Comparison of ENCODE assay signal across 9 cellular contexts in genomic region chr17:42111901-42112551, GRCh38. TPM values are rescaled to one million over a fixed set of nuclear protein-coding genes. Genes with fewer than 3 reads are reported as not detected.
DNase-seq lines count a peak whose midpoint lies in the region; ATAC-seq and TF ChIP-seq lines count a peak whose summit lies in the region.
"Had no signal": no experiment of that assay in that cellular context is flagged by ENCODE, and none has a peak within 500 bp of the region (broad histone marks: within the 10 kb centered on the region; RNA-seq: fewer than 3 reads in every experiment).

No MANE protein-coding gene starts in this region.

- no peaks in the 10 kb centered on the region for H3K27me3 ChIP-seq in foreskin keratinocyte

- TF ChIP-seq CTCF in foreskin keratinocyte (conservative IDR thresholded peaks at IDR 0.05) = no peak
- TF ChIP-seq CTCF in retinal pigment epithelial cell (conservative IDR thresholded peaks at IDR 0.05; ENCODE audit: low read depth, low read length) = no peak

- H3K36me3 Mint-ChIP-seq in activated CD4-positive, alpha-beta memory T cell treated with anti-CD3 and anti-CD28 coated beads, Interleukin-2, amount 10 ng/mL, durations not matched to agents 7 days and 5 days (ENCODE audit: low read depth) = peaks cover 55% of the 10 kb centered on the region

- H3K27ac Mint-ChIP-seq in activated CD4-positive, alpha-beta memory T cell treated with anti-CD3 and anti-CD28 coated beads, Interleukin-2, amount 10 ng/mL, durations not matched to agents 7 days and 5 days = peak overlapping the region; percentile 98

- ATAC-seq in HG02763 (IDR thresholded peaks at IDR 0.05; ENCODE audit: unreplicated experiment) = peak; percentile 4
- peak; percentile 19 for ATAC-seq in foreskin keratinocyte
- no peak for ATAC-seq in GM18861 (IDR thresholded peaks at IDR 0.05; ENCODE audit: unreplicated experiment)
- ATAC-seq in GM18517 (IDR thresholded peaks at IDR 0.05; ENCODE audit: unreplicated experiment) = no peak

- DNase-seq in Daoy (ENCODE audit: low read depth) = peak; percentile 54
- DNase-seq in activated CD4-positive, alpha-beta memory T cell treated with anti-CD3 and anti-CD28 coated beads, Interleukin-2, amount 10 ng/mL, durations not matched to agents 7 days and 5 days = peak; percentile 53
- peak in 1 of 2 donors; percentile 62 for DNase-seq in foreskin keratinocyte
- DNase-seq in retinal pigment epithelial cell (ENCODE audit: low read depth) = no peak
- DNase-seq in NCI-H1105 (lab: John Stamatoyannopoulos, UW) = no peak

- CTCF ChIA-PET in activated CD4-positive, alpha-beta memory T cell treated with anti-CD3 and anti-CD28 coated beads, Interleukin-2, amount 10 ng/mL, durations not matched to agents 7 days and 5 days (lab: Charles Lee) = interaction anchor here (0.6 to 6.1 kb wide), 12 partner anchors 10 to 149 kb away, joined by 3 to 70 read pairs (median 8); partner anchors contain the start of genes DNAJC7, KCNH4 and NKIRAS2

- peak overlapping the region; percentile 91 for H3K4me3 Mint-ChIP-seq in activated CD4-positive, alpha-beta memory T cell treated with anti-CD3 and anti-CD28 coated beads, Interleukin-2, amount 10 ng/mL, durations not matched to agents 7 days and 5 days

- H3K27ac ChIP-seq in foreskin keratinocyte = peak overlapping the region; percentile 79

- no peaks in the 10 kb centered on the region for H3K27me3 Mint-ChIP-seq in activated CD4-positive, alpha-beta memory T cell treated with anti-CD3 and anti-CD28 coated beads, Interleukin-2, amount 10 ng/mL, durations not matched to agents 7 days and 5 days

- POLR2A ChIA-PET in activated CD4-positive, alpha-beta memory T cell treated with anti-CD3 and anti-CD28 coated beads, Interleukin-2, amount 10 ng/mL, durations not matched to agents 7 days and 5 days (lab: Charles Lee) = interaction anchor here (0.5 to 11.7 kb wide), 42 partner anchors 8 to 712 kb away, joined by 3 to 237 read pairs (median 6); partner anchors contain the start of genes ACLY, BECN1, CNP and DNAJC7

- H3K4me1 ChIP-seq in foreskin keratinocyte = peaks cover 3% of the 10 kb centered on the region

- peaks cover 73% of the 10 kb centered on the region for H3K4me1 Mint-ChIP-seq in activated CD4-positive, alpha-beta memory T cell treated with anti-CD3 and anti-CD28 coated beads, Interleukin-2, amount 10 ng/mL, durations not matched to agents 7 days and 5 days

- H3K4me3 ChIP-seq in retinal pigment epithelial cell (ENCODE audit: low read length) = peak overlapping the region; percentile 30

- no peaks in the 10 kb centered on the region for H3K9me3 Mint-ChIP-seq in activated CD4-positive, alpha-beta memory T cell treated with anti-CD3 and anti-CD28 coated beads, Interleukin-2, amount 10 ng/mL, durations not matched to agents 7 days and 5 days

RNA-seq across cellular contexts. Expression of gene DHX58, which starts 0.5 kb away (rescaled TPM):
- total RNA-seq in Daoy (2014; rRNA removed; shearing (Covaris generic)) = 1.3 and 3.1 TPM in 2 replicates
- total RNA-seq in activated CD4-positive, alpha-beta memory T cell treated with anti-CD3 and anti-CD28 coated beads, Interleukin-2, amount 10 ng/mL, durations not matched to agents 7 days and 5 days = 10 to 100 TPM; 97.0 to 97.3 TPM
- total RNA-seq in foreskin keratinocyte = 15.9 and 16.7 TPM in 2 replicates
- polyA plus RNA-seq in foreskin keratinocyte = 14.6 and 15.6 TPM in 2 replicates

RNA-seq across cellular contexts. Expression of gene KAT2A, which starts 9.1 kb away (rescaled TPM):
- 2.9 and 4.9 TPM in 2 replicates for total RNA-seq in Daoy (2014; rRNA removed; shearing (Covaris generic))
- total RNA-seq in activated CD4-positive, alpha-beta memory T cell treated with anti-CD3 and anti-CD28 coated beads, Interleukin-2, amount 10 ng/mL, durations not matched to agents 7 days and 5 days = 10 to 100 TPM; 25.7 to 26.7 TPM
- 31.6 and 35.0 TPM in 2 replicates for total RNA-seq in foreskin keratinocyte
- polyA plus RNA-seq in foreskin keratinocyte = 36.5 and 39.4 TPM in 2 replicates

RNA-seq across cellular contexts. Expression of gene HSPB9, which starts 10.6 kb away (rescaled TPM):
- total RNA-seq in Daoy (2014; rRNA removed; shearing (Covaris generic)) = 0.06 TPM in 1 of 2 replicates, not detected in the other
- under 1 TPM in 1 of 2 experiments, not detected in 1; 0.18 TPM for total RNA-seq in activated CD4-positive, alpha-beta memory T cell treated with anti-CD3 and anti-CD28 coated beads, Interleukin-2, amount 10 ng/mL, durations not matched to agents 7 days and 5 days
- not detected in 2 replicates for total RNA-seq in foreskin keratinocyte
- not detected in 2 replicates for polyA plus RNA-seq in foreskin keratinocyte
- total RNA-seq: T-helper 2 cell treated with Interferon-gamma antibody and Interleukin-4, amounts not matched to agents 100 ng/mL and 5 ng/mL, for 36 hours had no signal

RNA-seq across cellular contexts. Expression of gene ZNF385C, which starts 13.8 kb away (rescaled TPM):
- total RNA-seq in Daoy (2014; rRNA removed; shearing (Covaris generic)) = 0.34 and 0.63 TPM in 2 replicates
- not detected for total RNA-seq in activated CD4-positive, alpha-beta memory T cell treated with anti-CD3 and anti-CD28 coated beads, Interleukin-2, amount 10 ng/mL, durations not matched to agents 7 days and 5 days
- total RNA-seq in foreskin keratinocyte = 0.04 TPM in 1 of 2 replicates, not detected in the other
- 0.06 and 0.15 TPM in 2 replicates for polyA plus RNA-seq in foreskin keratinocyte
- total RNA-seq: T-helper 2 cell treated with Interferon-gamma antibody and Interleukin-4, amounts not matched to agents 100 ng/mL and 5 ng/mL, for 36 hours had no signal

RNA-seq across cellular contexts. Expression of gene RAB5C, which starts 42.8 kb away (rescaled TPM):
- total RNA-seq in Daoy (2014; rRNA removed; shearing (Covaris generic)) = 62.4 and 66.9 TPM in 2 replicates
- 10 to 100 TPM; 95.8 to 97.3 TPM for total RNA-seq in activated CD4-positive, alpha-beta memory T cell treated with anti-CD3 and anti-CD28 coated beads, Interleukin-2, amount 10 ng/mL, durations not matched to agents 7 days and 5 days
- 145 and 147 TPM in 2 replicates for total RNA-seq in foreskin keratinocyte
- polyA plus RNA-seq in foreskin keratinocyte = 183 and 190 TPM in 2 replicates

Comparison
In these comparisons a context has a peak if more than half of its experiments do, and no peak if none do; other contexts are left out.
1. DNase-seq: peak in Daoy (single experiment) and activated CD4-positive, alpha-beta memory T cell treated with anti-CD3 and anti-CD28 coated beads, Interleukin-2, amount 10 ng/mL, durations not matched to agents 7 days and 5 days (single experiment); none in retinal pigment epithelial cell (single experiment) and NCI-H1105 (single experiment).
2. ATAC-seq: peak in HG02763 (single experiment) and foreskin keratinocyte (single experiment); none in GM18861 (single experiment) and GM18517 (single experiment).